ENCODE assay signal across 8 cellular contexts in the genomic region with DNA sequence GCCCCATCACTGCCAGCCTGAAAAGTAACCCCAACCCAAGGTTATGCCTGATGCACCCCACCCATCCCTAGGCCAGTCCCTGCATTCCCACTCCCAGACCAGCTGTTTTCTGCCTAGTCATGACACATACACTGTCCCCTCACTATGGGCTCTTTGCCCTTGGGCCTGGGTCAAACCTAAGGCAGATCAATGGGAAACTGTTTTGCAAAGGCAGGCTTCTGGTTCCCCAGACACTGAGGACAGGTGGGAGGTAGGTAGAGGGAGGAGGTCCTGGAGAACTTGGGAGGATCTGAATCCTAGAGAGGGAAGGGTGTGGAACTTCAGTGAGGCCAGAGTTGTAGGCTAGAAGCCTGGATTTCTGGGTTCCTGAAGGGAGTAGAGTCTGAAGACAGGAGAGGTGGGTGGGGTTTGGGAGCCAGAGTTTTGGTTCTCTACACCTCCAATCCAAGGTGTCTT. TPM values are rescaled to one million over a fixed set of nuclear protein-coding genes. Genes with fewer than 3 reads are reported as not detected.
DNase-seq lines count a peak whose midpoint lies in the region; ATAC-seq and TF ChIP-seq lines count a peak whose summit lies in the region.

No MANE protein-coding gene starts in this region.

- CTCF ChIA-PET in T-cell (lab: Charles Lee): no interaction called here

- H3K27me3 Mint-ChIP-seq in T-cell: no peaks in the 10 kb centered on the region

- DNase-seq in T-cell (no peak), fibroblast of lung (ENCODE audit: low read depth in 2 of 2) (no peak), left colon (no peak), SHP77 treated with DMSO at 0.1 percent for 48 hours (lab: John Stamatoyannopoulos, UW) (no peak), LoVo (ENCODE audit: low spot score) (no peak)

- peak overlapping the region; percentile 95 to 97 for H3K27ac Mint-ChIP-seq in T-cell

- TF ChIP-seq CTCF in fibroblast of lung (conservative IDR thresholded peaks at IDR 0.05 in 1 of 2, IDR thresholded peaks at IDR 0.05 in 1 of 2; ENCODE audit: low read depth in 1 of 2, low read length in 2 of 2): no peak

- peak overlapping the region; percentile 88 for H3K27ac ChIP-seq in fibroblast of lung (ENCODE audit: insufficient read depth, low read length)
- peak overlapping the region; percentile 92 for H3K27ac ChIP-seq in rectal smooth muscle tissue (ENCODE audit: low read depth, low read length)

- H2AFZ ChIP-seq in fibroblast of lung (ENCODE audit: low read length): no peak overlapping the region

- H3K9me3 Mint-ChIP-seq in T-cell: no peaks in the 10 kb centered on the region

- POLR2A ChIA-PET in T-cell (lab: Charles Lee): no interaction called here

- intact Hi-C loops in left colon (cut with DNase I, micrococcal nuclease): no loop called here

- H3K9ac ChIP-seq in fibroblast of lung (ENCODE audit: insufficient read depth, low read length) (peak overlapping the region; percentile 77), rectal smooth muscle tissue (ENCODE audit: low read length) (peak overlapping the region; percentile 97)

- H3K36me3 Mint-ChIP-seq in T-cell: peaks cover 19% of the 10 kb centered on the region

- peaks cover 45% of the 10 kb centered on the region for H3K79me2 ChIP-seq in fibroblast of lung (ENCODE audit: control insufficient read depth, insufficient read depth, low read length)

- peak overlapping the region; percentile 91 to 95 (median 92) for H3K4me3 Mint-ChIP-seq in T-cell

- no peaks in the 10 kb centered on the region for H4K20me1 ChIP-seq in fibroblast of lung (ENCODE audit: control insufficient read depth, extremely low read depth, insufficient read depth, low read length)

- no peaks in the 10 kb centered on the region for H3K9me3 ChIP-seq in fibroblast of lung (ENCODE audit: control insufficient read depth, insufficient read depth, low read depth, low read length)

- peaks cover 24% of the 10 kb centered on the region for H3K36me3 ChIP-seq in fibroblast of lung (ENCODE audit: control insufficient read depth, insufficient read depth, low read length)
- peaks cover 24% of the 10 kb centered on the region for H3K36me3 ChIP-seq in rectal smooth muscle tissue (ENCODE audit: control insufficient read depth, insufficient read depth, low read length)

- H3K4me3 ChIP-seq in GM08714 (ENCODE audit: low read length): peak overlapping the region; percentile 79
- H3K4me3 ChIP-seq in fibroblast of lung (replicated peaks in 1 of 4; ENCODE audit: control extremely low read depth in 1 of 4, insufficient read depth in 1 of 4, low read depth in 3 of 4, low read length in 4 of 4): peak overlapping the region; percentile 89 to 99 (median 97)
- peak overlapping the region; percentile 98 for H3K4me3 ChIP-seq in rectal smooth muscle tissue (ENCODE audit: low read length)

- H3K4me1 ChIP-seq in fibroblast of lung (ENCODE audit: control insufficient read depth, extremely low read depth, insufficient read depth, low read length) (peaks cover 33% of the 10 kb centered on the region), rectal smooth muscle tissue (ENCODE audit: control insufficient read depth, insufficient read depth, low read length) (peaks cover 13% of the 10 kb centered on the region)

- H3K4me2 ChIP-seq in fibroblast of lung (ENCODE audit: extremely low read depth, insufficient read depth, low read length): peak overlapping the region; percentile 97

- ATAC-seq in T-cell (replicated peaks in 1 of 4): no peak
- ATAC-seq in GM19467 (IDR thresholded peaks at IDR 0.05; ENCODE audit: unreplicated experiment): no peak
- no peak for ATAC-seq in left colon

- H3K4me1 Mint-ChIP-seq in T-cell: peaks cover 68 to 78% (median 77%) of the 10 kb centered on the region in 3 donors

- H3K27me3 ChIP-seq in fibroblast of lung (ENCODE audit: control insufficient read depth, insufficient read depth, low read length) (no peaks in the 10 kb centered on the region), rectal smooth muscle tissue (ENCODE audit: control insufficient read depth, insufficient read depth, low read length) (no peaks in the 10 kb centered on the region)

RNA-seq across cellular contexts. Expression of a gene that starts 2.1 kb away (rescaled TPM):
- total RNA-seq in T-cell: 100 to 1,000 TPM in 4 of 5 donors, 10 to 100 TPM in 1; 89.5 to 146 (median 112) TPM
- total RNA-seq in fibroblast of lung: 439 and 615 TPM in 2 replicates
- polyA plus RNA-seq in fibroblast of lung: 639 and 788 TPM in 2 replicates
- polyA plus RNA-seq in fibroblast of lung (2012): 639 and 789 TPM in 2 replicates
- polyA minus RNA-seq in fibroblast of lung (ENCODE audit: low replicate concordance): 590 and 827 TPM in 2 replicates
- 100 to 1,000 TPM; 502 to 513 TPM for total RNA-seq in left colon

RNA-seq across cellular contexts. Expression of a gene that starts 5.2 kb away (rescaled TPM):
- 10 to 100 TPM in 4 of 5 donors, 1 to 10 TPM in 1; 9.0 to 13.2 (median 11.5) TPM for total RNA-seq in T-cell
- 97.3 and 119 TPM in 2 replicates for total RNA-seq in fibroblast of lung
- 42.5 and 43.4 TPM in 2 replicates for polyA plus RNA-seq in fibroblast of lung
- polyA plus RNA-seq in fibroblast of lung (2012): 87.3 and 98.9 TPM in 2 replicates
- 144 and 170 TPM in 2 replicates for polyA minus RNA-seq in fibroblast of lung (ENCODE audit: low replicate concordance)
- 100 to 1,000 TPM in 1 of 2 donors, 10 to 100 TPM in 1; 84.2 to 139 TPM for total RNA-seq in left colon

RNA-seq across cellular contexts. Expression of a gene that starts 5.5 kb away (rescaled TPM):
- total RNA-seq in T-cell (10 to 100 TPM; 13.7 to 22.4 (median 14.4) TPM), fibroblast of lung (2.3 and 4.3 TPM in 2 replicates), left colon (10 to 100 TPM; 18.7 to 26.9 TPM)
- 6.0 and 11.1 TPM in 2 replicates for polyA plus RNA-seq in fibroblast of lung
- 2.3 and 4.8 TPM in 2 replicates for polyA plus RNA-seq in fibroblast of lung (2012)
- 1.6 and 28.4 TPM in 2 replicates for polyA minus RNA-seq in fibroblast of lung (ENCODE audit: low replicate concordance)

RNA-seq across cellular contexts. Expression of a gene that starts 11.1 kb away (rescaled TPM):
- total RNA-seq in T-cell (1 to 10 TPM in 1 of 5 donors, under 1 TPM in 4; 0.26 to 2.6 (median 0.30) TPM), fibroblast of lung (not detected in 2 replicates), left colon (under 1 TPM in 1 of 2 donors, not detected in 1; 0.20 TPM)
- not detected in 2 replicates for polyA plus RNA-seq in fibroblast of lung
- polyA plus RNA-seq in fibroblast of lung (2012): not detected in 2 replicates
- polyA minus RNA-seq in fibroblast of lung (ENCODE audit: low replicate concordance): not detected in 2 replicates

RNA-seq across cellular contexts. Expression of a gene that starts 12.7 kb away (rescaled TPM):
- not detected for total RNA-seq in T-cell
- not detected in 2 replicates for total RNA-seq in fibroblast of lung
- polyA plus RNA-seq in fibroblast of lung: not detected in 2 replicates
- polyA plus RNA-seq in fibroblast of lung (2012): 0.16 TPM in 1 of 2 replicates, not detected in the other
- 1.1 TPM in 1 of 2 replicates, not detected in the other for polyA minus RNA-seq in fibroblast of lung (ENCODE audit: low replicate concordance)
- not detected for total RNA-seq in left colon
